In genomic region chr13:98624589-98624988, GRCh38 we compare ENCODE assay signal across 4 cellular contexts. TPM values are rescaled to one million over a fixed set of nuclear protein-coding genes. Genes with fewer than 3 reads are reported as not detected.
DNase-seq lines count a peak whose midpoint lies in the region; ATAC-seq and TF ChIP-seq lines count a peak whose summit lies in the region.
"Not testable (repeated sequence)": the region's sequence is repeated elsewhere in the genome, so short reads cannot be mapped to it uniquely, and the experiment has no call there.

No MANE protein-coding gene starts in this region.

- H3K36me3 ChIP-seq in WERI-Rb-1, neural progenitor cell: not testable (repeated sequence)

- H3K4me3 ChIP-seq in WERI-Rb-1 (ENCODE audit: low read depth, low read length); neural progenitor cell: not testable (repeated sequence)

- not testable (repeated sequence) for H3K9me3 Mint-ChIP-seq in endothelial cell (ENCODE audit: unreplicated experiment); neural progenitor cell

- not testable (repeated sequence) for H3F3A ChIP-seq in neural progenitor cell (ENCODE audit: low read depth)

- not testable (repeated sequence) for TF ChIP-seq CTCF in WERI-Rb-1 (IDR thresholded peaks at IDR 0.05; ENCODE audit: low read depth, low read length); endothelial cell (IDR thresholded peaks at IDR 0.05; ENCODE audit: unreplicated experiment); neural progenitor cell (IDR thresholded peaks at IDR 0.05)

- not testable (repeated sequence) for H3K9ac ChIP-seq in neural progenitor cell

- DNase-seq in WERI-Rb-1 = peak; percentile 61
- not testable (repeated sequence) for DNase-seq in endothelial cell (ENCODE audit: low spot score); neural progenitor cell (ENCODE audit: low spot score)

- H3K79me2 ChIP-seq in neural progenitor cell (ENCODE audit: low read depth) = not testable (repeated sequence)

- not testable (repeated sequence) for H3K4me3 Mint-ChIP-seq in endothelial cell (ENCODE audit: unreplicated experiment); neural progenitor cell

- not testable (repeated sequence) for H3K9me3 ChIP-seq in WERI-Rb-1 (ENCODE audit: severe bottlenecking); neural progenitor cell (ENCODE audit: low read depth)

- not testable (repeated sequence) for H3K4me1 ChIP-seq in neural progenitor cell

- not testable (repeated sequence) for H3K36me3 Mint-ChIP-seq in endothelial cell (ENCODE audit: low read depth, unreplicated experiment); neural progenitor cell

- not testable (repeated sequence) for H3K27ac ChIP-seq in WERI-Rb-1, neural progenitor cell

- H2AFZ ChIP-seq in neural progenitor cell (replicated peaks) = peak overlapping the region; percentile 57

- H4K20me1 ChIP-seq in neural progenitor cell (ENCODE audit: low read depth) = not testable (repeated sequence)

- H3K4me1 Mint-ChIP-seq in endothelial cell (ENCODE audit: unreplicated experiment) = not testable (repeated sequence)
- H3K4me1 Mint-ChIP-seq in neural progenitor cell = peaks cover 20% of the 10 kb centered on the region

- not testable (repeated sequence) for H3K27me3 ChIP-seq in WERI-Rb-1 (ENCODE audit: insufficient read depth, low read depth, severe bottlenecking); neural progenitor cell

- not testable (repeated sequence) for H3K27me3 Mint-ChIP-seq in endothelial cell (ENCODE audit: unreplicated experiment)
- H3K27me3 Mint-ChIP-seq in neural progenitor cell (ENCODE audit: insufficient read depth, low read depth) = peaks cover 15% of the 10 kb centered on the region

- H3K4me2 ChIP-seq in neural progenitor cell = not testable (repeated sequence)

- peak overlapping the region; percentile 68 for H3K27ac Mint-ChIP-seq in endothelial cell (ENCODE audit: unreplicated experiment)
- H3K27ac Mint-ChIP-seq in neural progenitor cell = not testable (repeated sequence)

- ATAC-seq in esophagus mucosa = peak; percentile 55

RNA-seq across cellular contexts. Expression of gene STK24, which starts 47.7 kb away (rescaled TPM):
- total RNA-seq in endothelial cell (ENCODE audit: unreplicated experiment) = 92.3 TPM
- 139 TPM for total RNA-seq in esophagus mucosa
- 144 and 330 TPM in 2 replicates for total RNA-seq in neural progenitor cell (ENCODE audit: low replicate concordance)
